ENCODE assay signal across 16 cellular contexts in genomic region chr16:85536411-85537330, GRCh38.
DNase-seq lines count a peak whose midpoint lies in the region; ATAC-seq and TF ChIP-seq lines count a peak whose summit lies in the region.
"Had no signal": no experiment of that assay in that cellular context is flagged by ENCODE, and none has a peak within 500 bp of the region (broad histone marks: within the 10 kb centered on the region; RNA-seq: fewer than 3 reads in every experiment).

No MANE protein-coding gene starts in this region.

- no peaks in the 10 kb centered on the region for H3K36me3 ChIP-seq in heart left ventricle
- H3K36me3 ChIP-seq in right atrium auricular region: no peaks in the 10 kb centered on the region
- no peaks in the 10 kb centered on the region for H3K36me3 ChIP-seq in neutrophil
- no peaks in the 10 kb centered on the region for H3K36me3 ChIP-seq in aorta (ENCODE audit: control insufficient read depth in 1 of 2, insufficient read depth in 2 of 2, low read length in 1 of 2)
- H3K36me3 ChIP-seq: esophagus squamous epithelium, MG63 had no signal

- ATAC-seq in heart left ventricle (peak in 3 of 4 donors; percentile 5 to 83 (median 8)), aorta (ENCODE audit: low FRiP score) (peak; percentile 4), HG03354 (IDR thresholded peaks at IDR 0.05; ENCODE audit: poor library complexity, severe bottlenecking, unreplicated experiment) (no peak), GM19395 (IDR thresholded peaks at IDR 0.05; ENCODE audit: unreplicated experiment) (no peak)

- intact Hi-C loops in heart left ventricle (cut with DNase I): no loop called here
- intact Hi-C loops in aorta (cut with DNase I): no loop called here

- H3K9me3 ChIP-seq in heart left ventricle (peaks cover 0 to 13% (median 6%) of the 10 kb centered on the region in 12 donors), right atrium auricular region (peaks cover 0 to 9% of the 10 kb centered on the region in 2 donors), neutrophil (no peaks in the 10 kb centered on the region), aorta (ENCODE audit: control insufficient read depth, low read length) (no peaks in the 10 kb centered on the region)
- H3K9me3 ChIP-seq: MG63 had no signal

- H3K4me1 ChIP-seq in heart left ventricle: peaks cover 10 to 44% (median 23%) of the 10 kb centered on the region in 12 donors
- H3K4me1 ChIP-seq in right atrium auricular region: peaks cover 0 to 42% of the 10 kb centered on the region in 2 donors
- H3K4me1 ChIP-seq in neutrophil (ENCODE audit: control insufficient read depth in 1 of 2, insufficient read depth in 1 of 2, low read depth in 1 of 2, low read length in 1 of 2): peaks cover 35 to 38% of the 10 kb centered on the region in 2 experiments
- H3K4me1 ChIP-seq in aorta (ENCODE audit: control insufficient read depth in 1 of 2, insufficient read depth in 2 of 2, low read length in 2 of 2): no peaks in the 10 kb centered on the region

- H3K27ac ChIP-seq in heart left ventricle (peak overlapping the region; percentile 45 to 81 (median 67)), right atrium auricular region (no peak overlapping the region), neutrophil (peak overlapping the region; percentile 62), aorta (ENCODE audit: low read depth in 1 of 2, low read length in 2 of 2) (no peak overlapping the region)

- DNase-seq in heart left ventricle (peak in 1 of 5 donors; percentile 46), right atrium auricular region (ENCODE audit: low spot score) (no peak), left kidney (ENCODE audit: low read depth, low spot score) (peak; percentile 61), aorta (no peak), CD1c-positive myeloid dendritic cell (ENCODE audit: extremely low spot score) (no peak)
- DNase-seq: activated CD4-positive, alpha-beta memory T cell treated with anti-CD3 and anti-CD28 coated beads for 36 hours; amniotic stem cell; esophagus squamous epithelium; hippocampal formation; MG63; NCI-H187 treated with DMSO at 0.1 percent for 48 hours; NCI-H524 treated with DMSO at 0.1 percent for 48 hours; occipital lobe had no signal

- 65 to 73% (median 71%) methylated on average over 29 to 30 of the region's 30 CpGs for WGBS in heart left ventricle, 4 donors
- 82 to 90% methylated on average over 30 of the region's 30 CpGs for WGBS in aorta, 2 donors

- TF ChIP-seq POLR2A in heart left ventricle (IDR thresholded peaks at IDR 0.05): no peak

- H3K4me3 ChIP-seq in heart left ventricle (peak overlapping the region in 3 of 12 donors; percentile 1 to 16 (median 12)), right atrium auricular region (no peak overlapping the region), neutrophil (ENCODE audit: low read depth in 1 of 2, low read length in 1 of 2) (peak overlapping the region; percentile 16 to 18), aorta (ENCODE audit: low read length in 2 of 2) (no peak overlapping the region)
- H3K4me3 ChIP-seq: esophagus squamous epithelium, MG63 had no signal

- TF ChIP-seq CTCF in heart left ventricle (IDR thresholded peaks at IDR 0.05): no peak
- no peak for TF ChIP-seq CTCF in right atrium auricular region (IDR thresholded peaks at IDR 0.05)
- TF ChIP-seq CTCF in neutrophil (IDR thresholded peaks at IDR 0.05): no peak

- H3K27me3 ChIP-seq in heart left ventricle: no peaks in the 10 kb centered on the region
- H3K27me3 ChIP-seq in right atrium auricular region: no peaks in the 10 kb centered on the region
- no peaks in the 10 kb centered on the region for H3K27me3 ChIP-seq in neutrophil
- no peaks in the 10 kb centered on the region for H3K27me3 ChIP-seq in aorta (ENCODE audit: control insufficient read depth in 1 of 2, insufficient read depth in 2 of 2, low read length in 1 of 2)
- H3K27me3 ChIP-seq: esophagus squamous epithelium, MG63 had no signal

Comparison
In these comparisons a context has a peak if more than half of its experiments do, and no peak if none do; other contexts are left out.
1. H3K27ac ChIP-seq: peak in heart left ventricle (12 of 12) and neutrophil (single experiment); none in right atrium auricular region (0 of 2) and aorta (0 of 2).
2. ATAC-seq: peak in heart left ventricle (3 of 4) and aorta (single experiment); none in HG03354 (single experiment) and GM19395 (single experiment).
3. H3K4me3 ChIP-seq: peak in neutrophil (2 of 2); none in right atrium auricular region (0 of 2) and aorta (0 of 2).